Comparison of ENCODE assay signal across 2 cellular contexts in the genomic region with DNA sequence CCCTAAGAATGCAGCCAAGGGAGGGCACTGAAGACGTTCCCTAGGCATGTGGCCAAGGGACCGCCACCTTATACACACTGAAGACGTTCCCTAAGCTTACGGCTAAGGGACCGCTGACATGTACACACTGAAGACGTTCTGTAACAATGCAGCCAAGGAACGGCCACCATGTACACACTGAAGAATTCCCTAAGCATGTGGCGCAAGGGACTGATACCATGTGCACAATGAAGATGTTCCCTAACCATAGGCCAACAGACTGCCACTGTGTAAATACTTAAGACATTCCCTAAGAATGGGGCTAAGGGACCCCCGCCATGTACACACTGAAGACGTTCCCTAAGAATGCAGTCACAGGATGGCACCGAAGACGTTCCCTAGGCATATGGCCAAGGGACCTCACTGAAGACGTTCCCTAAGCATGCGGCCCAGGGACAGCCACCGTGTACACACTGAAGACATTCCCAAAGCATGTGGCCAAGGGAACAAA.
TF ChIP-seq lines count a peak whose summit lies in the region.

No MANE protein-coding gene starts in this region.

TF ChIP-seq in Ishikawa, 13 proteins besides CTCF, POLR2A, EP300 and RAD21:
- TF ChIP-seq CEBPB (IDR thresholded peaks at IDR 0.05) (no peak), ZBTB7A (IDR thresholded peaks at IDR 0.05; ENCODE audit: low read depth) (no peak), TCF12 (IDR thresholded peaks at IDR 0.05; ENCODE audit: low read depth) (0 out of 2 replicates have a peak, but pooled peaks have one; percentile 10), YY1 (IDR thresholded peaks at IDR 0.05; ENCODE audit: low read depth) (peak; percentile 73; the same call in 1 of the 2 replicates), NFIC (IDR thresholded peaks at IDR 0.05) (peak; percentile 91), CREB1 (IDR thresholded peaks at IDR 0.05; ENCODE audit: low read depth) (no peak), FOXM1 (IDR thresholded peaks at IDR 0.05; ENCODE audit: borderline replicate concordance, low read depth) (no peak)
- TF ChIP-seq, protein P1, sequence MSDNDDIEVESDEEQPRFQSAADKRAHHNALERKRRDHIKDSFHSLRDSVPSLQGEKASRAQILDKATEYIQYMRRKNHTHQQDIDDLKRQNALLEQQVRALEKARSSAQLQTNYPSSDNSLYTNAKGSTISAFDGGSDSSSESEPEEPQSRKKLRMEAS (IDR thresholded peaks at IDR 0.05), result peak; percentile 32; the same call in 1 of the 2 replicates
- TF ChIP-seq, protein P2, sequence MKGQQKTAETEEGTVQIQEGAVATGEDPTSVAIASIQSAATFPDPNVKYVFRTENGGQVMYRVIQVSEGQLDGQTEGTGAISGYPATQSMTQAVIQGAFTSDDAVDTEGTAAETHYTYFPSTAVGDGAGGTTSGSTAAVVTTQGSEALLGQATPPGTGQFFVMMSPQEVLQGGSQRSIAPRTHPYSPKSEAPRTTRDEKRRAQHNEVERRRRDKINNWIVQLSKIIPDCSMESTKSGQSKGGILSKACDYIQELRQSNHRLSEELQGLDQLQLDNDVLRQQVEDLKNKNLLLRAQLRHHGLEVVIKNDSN (IDR thresholded peaks at IDR 0.05), result no peak
- TF ChIP-seq, protein P3, sequence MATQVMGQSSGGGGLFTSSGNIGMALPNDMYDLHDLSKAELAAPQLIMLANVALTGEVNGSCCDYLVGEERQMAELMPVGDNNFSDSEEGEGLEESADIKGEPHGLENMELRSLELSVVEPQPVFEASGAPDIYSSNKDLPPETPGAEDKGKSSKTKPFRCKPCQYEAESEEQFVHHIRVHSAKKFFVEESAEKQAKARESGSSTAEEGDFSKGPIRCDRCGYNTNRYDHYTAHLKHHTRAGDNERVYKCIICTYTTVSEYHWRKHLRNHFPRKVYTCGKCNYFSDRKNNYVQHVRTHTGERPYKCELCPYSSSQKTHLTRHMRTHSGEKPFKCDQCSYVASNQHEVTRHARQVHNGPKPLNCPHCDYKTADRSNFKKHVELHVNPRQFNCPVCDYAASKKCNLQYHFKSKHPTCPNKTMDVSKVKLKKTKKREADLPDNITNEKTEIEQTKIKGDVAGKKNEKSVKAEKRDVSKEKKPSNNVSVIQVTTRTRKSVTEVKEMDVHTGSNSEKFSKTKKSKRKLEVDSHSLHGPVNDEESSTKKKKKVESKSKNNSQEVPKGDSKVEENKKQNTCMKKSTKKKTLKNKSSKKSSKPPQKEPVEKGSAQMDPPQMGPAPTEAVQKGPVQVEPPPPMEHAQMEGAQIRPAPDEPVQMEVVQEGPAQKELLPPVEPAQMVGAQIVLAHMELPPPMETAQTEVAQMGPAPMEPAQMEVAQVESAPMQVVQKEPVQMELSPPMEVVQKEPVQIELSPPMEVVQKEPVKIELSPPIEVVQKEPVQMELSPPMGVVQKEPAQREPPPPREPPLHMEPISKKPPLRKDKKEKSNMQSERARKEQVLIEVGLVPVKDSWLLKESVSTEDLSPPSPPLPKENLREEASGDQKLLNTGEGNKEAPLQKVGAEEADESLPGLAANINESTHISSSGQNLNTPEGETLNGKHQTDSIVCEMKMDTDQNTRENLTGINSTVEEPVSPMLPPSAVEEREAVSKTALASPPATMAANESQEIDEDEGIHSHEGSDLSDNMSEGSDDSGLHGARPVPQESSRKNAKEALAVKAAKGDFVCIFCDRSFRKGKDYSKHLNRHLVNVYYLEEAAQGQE (IDR thresholded peaks at IDR 0.05; ENCODE audit: low read depth), result no peak

TF ChIP-seq in K562, 482 proteins besides CTCF, POLR2A, EP300 and RAD21 (continues in another document):
- TF ChIP-seq HNRNPLL (IDR thresholded peaks at IDR 0.05; ENCODE audit: low read depth, low read length, poor library complexity, severe bottlenecking), result peak; percentile 29
- peak; percentile 38; the same call in 1 of the 2 replicates for TF ChIP-seq MTA3 (IDR thresholded peaks at IDR 0.05; ENCODE audit: borderline replicate concordance)
- no peak for TF ChIP-seq KLF16 (IDR thresholded peaks at IDR 0.05)
- TF ChIP-seq, protein P4, sequence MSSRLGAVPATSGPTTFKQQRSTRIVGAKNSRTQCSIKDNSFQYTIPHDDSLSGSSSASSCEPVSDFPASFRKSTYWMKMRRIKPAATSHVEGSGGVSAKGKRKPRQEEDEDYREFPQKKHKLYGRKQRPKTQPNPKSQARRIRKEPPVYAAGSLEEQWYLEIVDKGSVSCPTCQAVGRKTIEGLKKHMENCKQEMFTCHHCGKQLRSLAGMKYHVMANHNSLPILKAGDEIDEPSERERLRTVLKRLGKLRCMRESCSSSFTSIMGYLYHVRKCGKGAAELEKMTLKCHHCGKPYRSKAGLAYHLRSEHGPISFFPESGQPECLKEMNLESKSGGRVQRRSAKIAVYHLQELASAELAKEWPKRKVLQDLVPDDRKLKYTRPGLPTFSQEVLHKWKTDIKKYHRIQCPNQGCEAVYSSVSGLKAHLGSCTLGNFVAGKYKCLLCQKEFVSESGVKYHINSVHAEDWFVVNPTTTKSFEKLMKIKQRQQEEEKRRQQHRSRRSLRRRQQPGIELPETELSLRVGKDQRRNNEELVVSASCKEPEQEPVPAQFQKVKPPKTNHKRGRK (tag; IDR thresholded peaks at IDR 0.05), result no peak
- TF ChIP-seq, protein P5, sequence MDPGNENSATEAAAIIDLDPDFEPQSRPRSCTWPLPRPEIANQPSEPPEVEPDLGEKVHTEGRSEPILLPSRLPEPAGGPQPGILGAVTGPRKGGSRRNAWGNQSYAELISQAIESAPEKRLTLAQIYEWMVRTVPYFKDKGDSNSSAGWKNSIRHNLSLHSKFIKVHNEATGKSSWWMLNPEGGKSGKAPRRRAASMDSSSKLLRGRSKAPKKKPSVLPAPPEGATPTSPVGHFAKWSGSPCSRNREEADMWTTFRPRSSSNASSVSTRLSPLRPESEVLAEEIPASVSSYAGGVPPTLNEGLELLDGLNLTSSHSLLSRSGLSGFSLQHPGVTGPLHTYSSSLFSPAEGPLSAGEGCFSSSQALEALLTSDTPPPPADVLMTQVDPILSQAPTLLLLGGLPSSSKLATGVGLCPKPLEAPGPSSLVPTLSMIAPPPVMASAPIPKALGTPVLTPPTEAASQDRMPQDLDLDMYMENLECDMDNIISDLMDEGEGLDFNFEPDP (CRISPR knock-in tag; IDR thresholded peaks at IDR 0.05), result no peak
- peak in 1 of 2 experiments; percentile 99; a peak in 2 of 4 replicates for TF ChIP-seq KDM1A (IDR thresholded peaks at IDR 0.05)
- TF ChIP-seq SP1 (CRISPR knock-in tag; IDR thresholded peaks at IDR 0.05), result no peak; the same call in 1 of the 2 replicates
- peak; percentile 99 for TF ChIP-seq FOXM1 (IDR thresholded peaks at IDR 0.05; ENCODE audit: low read depth)
- no peak for TF ChIP-seq FOXM1 (CRISPR knock-in tag; IDR thresholded peaks at IDR 0.05; ENCODE audit: low read depth)
- TF ChIP-seq GABPB1 (CRISPR knock-in tag; IDR thresholded peaks at IDR 0.05), result no peak
- peak; percentile 22 for TF ChIP-seq MEIS2 (IDR thresholded peaks at IDR 0.05; ENCODE audit: partially characterized antibody)
- no peak for TF ChIP-seq ZNF717 (CRISPR knock-in tag; IDR thresholded peaks at IDR 0.05)
- 0 out of 2 replicates have a peak, but pooled peaks have one; percentile 27 for TF ChIP-seq ARID1B (IDR thresholded peaks at IDR 0.05)
- peak; percentile 80 for TF ChIP-seq NCOA6 (IDR thresholded peaks at IDR 0.05)
- TF ChIP-seq FOXA1 (IDR thresholded peaks at IDR 0.05; ENCODE audit: borderline replicate concordance), result peak; percentile 71; the same call in 1 of the 2 replicates
- TF ChIP-seq ZNF146 (CRISPR knock-in tag; IDR thresholded peaks at IDR 0.05; ENCODE audit: unreplicated experiment), result no peak
- TF ChIP-seq ZEB2 (IDR thresholded peaks at IDR 0.05), result 0 out of 2 replicates have a peak, but pooled peaks have one; percentile 31
- TF ChIP-seq TAF15 (IDR thresholded peaks at IDR 0.05; ENCODE audit: low read depth, low read length), result no peak
- TF ChIP-seq CREM (IDR thresholded peaks at IDR 0.05; ENCODE audit: low read depth), result peak; percentile 78
- TF ChIP-seq LARP7 (IDR thresholded peaks at IDR 0.05), result 0 out of 2 replicates have a peak, but pooled peaks have one; percentile 28
- peak; percentile 53; the same call in 1 of the 2 replicates for TF ChIP-seq MECOM (CRISPR knock-in tag; IDR thresholded peaks at IDR 0.05)
- TF ChIP-seq SAP30 (IDR thresholded peaks at IDR 0.05; ENCODE audit: borderline replicate concordance, insufficient read depth, low read depth, low read length, poor library complexity, severe bottlenecking), result no peak
- TF ChIP-seq, protein P3 (CRISPR knock-in tag; IDR thresholded peaks at IDR 0.05; ENCODE audit: low read depth), result no peak
- no peak for TF ChIP-seq ZNF41 (CRISPR knock-in tag; conservative IDR thresholded peaks at IDR 0.05)
- TF ChIP-seq, protein P6, sequence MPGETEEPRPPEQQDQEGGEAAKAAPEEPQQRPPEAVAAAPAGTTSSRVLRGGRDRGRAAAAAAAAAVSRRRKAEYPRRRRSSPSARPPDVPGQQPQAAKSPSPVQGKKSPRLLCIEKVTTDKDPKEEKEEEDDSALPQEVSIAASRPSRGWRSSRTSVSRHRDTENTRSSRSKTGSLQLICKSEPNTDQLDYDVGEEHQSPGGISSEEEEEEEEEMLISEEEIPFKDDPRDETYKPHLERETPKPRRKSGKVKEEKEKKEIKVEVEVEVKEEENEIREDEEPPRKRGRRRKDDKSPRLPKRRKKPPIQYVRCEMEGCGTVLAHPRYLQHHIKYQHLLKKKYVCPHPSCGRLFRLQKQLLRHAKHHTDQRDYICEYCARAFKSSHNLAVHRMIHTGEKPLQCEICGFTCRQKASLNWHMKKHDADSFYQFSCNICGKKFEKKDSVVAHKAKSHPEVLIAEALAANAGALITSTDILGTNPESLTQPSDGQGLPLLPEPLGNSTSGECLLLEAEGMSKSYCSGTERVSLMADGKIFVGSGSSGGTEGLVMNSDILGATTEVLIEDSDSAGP (CRISPR knock-in tag; IDR thresholded peaks at IDR 0.05), result 0 out of 2 replicates have a peak, but pooled peaks have one; percentile 37
- TF ChIP-seq, protein P7, sequence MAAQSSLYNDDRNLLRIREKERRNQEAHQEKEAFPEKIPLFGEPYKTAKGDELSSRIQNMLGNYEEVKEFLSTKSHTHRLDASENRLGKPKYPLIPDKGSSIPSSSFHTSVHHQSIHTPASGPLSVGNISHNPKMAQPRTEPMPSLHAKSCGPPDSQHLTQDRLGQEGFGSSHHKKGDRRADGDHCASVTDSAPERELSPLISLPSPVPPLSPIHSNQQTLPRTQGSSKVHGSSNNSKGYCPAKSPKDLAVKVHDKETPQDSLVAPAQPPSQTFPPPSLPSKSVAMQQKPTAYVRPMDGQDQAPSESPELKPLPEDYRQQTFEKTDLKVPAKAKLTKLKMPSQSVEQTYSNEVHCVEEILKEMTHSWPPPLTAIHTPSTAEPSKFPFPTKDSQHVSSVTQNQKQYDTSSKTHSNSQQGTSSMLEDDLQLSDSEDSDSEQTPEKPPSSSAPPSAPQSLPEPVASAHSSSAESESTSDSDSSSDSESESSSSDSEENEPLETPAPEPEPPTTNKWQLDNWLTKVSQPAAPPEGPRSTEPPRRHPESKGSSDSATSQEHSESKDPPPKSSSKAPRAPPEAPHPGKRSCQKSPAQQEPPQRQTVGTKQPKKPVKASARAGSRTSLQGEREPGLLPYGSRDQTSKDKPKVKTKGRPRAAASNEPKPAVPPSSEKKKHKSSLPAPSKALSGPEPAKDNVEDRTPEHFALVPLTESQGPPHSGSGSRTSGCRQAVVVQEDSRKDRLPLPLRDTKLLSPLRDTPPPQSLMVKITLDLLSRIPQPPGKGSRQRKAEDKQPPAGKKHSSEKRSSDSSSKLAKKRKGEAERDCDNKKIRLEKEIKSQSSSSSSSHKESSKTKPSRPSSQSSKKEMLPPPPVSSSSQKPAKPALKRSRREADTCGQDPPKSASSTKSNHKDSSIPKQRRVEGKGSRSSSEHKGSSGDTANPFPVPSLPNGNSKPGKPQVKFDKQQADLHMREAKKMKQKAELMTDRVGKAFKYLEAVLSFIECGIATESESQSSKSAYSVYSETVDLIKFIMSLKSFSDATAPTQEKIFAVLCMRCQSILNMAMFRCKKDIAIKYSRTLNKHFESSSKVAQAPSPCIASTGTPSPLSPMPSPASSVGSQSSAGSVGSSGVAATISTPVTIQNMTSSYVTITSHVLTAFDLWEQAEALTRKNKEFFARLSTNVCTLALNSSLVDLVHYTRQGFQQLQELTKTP (IDR thresholded peaks at IDR 0.05; ENCODE audit: low read depth in 1 of 2, partially characterized antibody in 2 of 2), result peak in 1 of 2 experiments; percentile 74
- peak in 1 of 3 experiments; percentile 40 for TF ChIP-seq YY1 (IDR thresholded peaks at IDR 0.05; ENCODE audit: borderline replicate concordance in 1 of 3, control insufficient read depth in 1 of 3, extremely low read depth in 1 of 3, insufficient read depth in 3 of 3, insufficient read length in 1 of 3, insufficient replicate concordance in 2 of 3, low read depth in 1 of 3, low read length in 2 of 3)
- TF ChIP-seq, protein P8, sequence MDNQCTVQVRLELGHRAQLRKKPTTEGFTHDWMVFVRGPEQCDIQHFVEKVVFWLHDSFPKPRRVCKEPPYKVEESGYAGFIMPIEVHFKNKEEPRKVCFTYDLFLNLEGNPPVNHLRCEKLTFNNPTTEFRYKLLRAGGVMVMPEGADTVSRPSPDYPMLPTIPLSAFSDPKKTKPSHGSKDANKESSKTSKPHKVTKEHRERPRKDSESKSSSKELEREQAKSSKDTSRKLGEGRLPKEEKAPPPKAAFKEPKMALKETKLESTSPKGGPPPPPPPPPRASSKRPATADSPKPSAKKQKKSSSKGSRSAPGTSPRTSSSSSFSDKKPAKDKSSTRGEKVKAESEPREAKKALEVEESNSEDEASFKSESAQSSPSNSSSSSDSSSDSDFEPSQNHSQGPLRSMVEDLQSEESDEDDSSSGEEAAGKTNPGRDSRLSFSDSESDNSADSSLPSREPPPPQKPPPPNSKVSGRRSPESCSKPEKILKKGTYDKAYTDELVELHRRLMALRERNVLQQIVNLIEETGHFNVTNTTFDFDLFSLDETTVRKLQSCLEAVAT (IDR thresholded peaks at IDR 0.05), result no peak
- TF ChIP-seq RB1 (IDR thresholded peaks at IDR 0.05; ENCODE audit: low read depth), result 0 out of 2 replicates have a peak, but pooled peaks have one; percentile 31
- TF ChIP-seq CEBPB (tag; IDR thresholded peaks at IDR 0.05), result peak; percentile 88
- no peak for TF ChIP-seq ZFX (CRISPR knock-in tag; IDR thresholded peaks at IDR 0.05)
- peak; percentile 78 for TF ChIP-seq CTBP1 (IDR thresholded peaks at IDR 0.05; ENCODE audit: borderline replicate concordance)
- no peak for TF ChIP-seq KHSRP (IDR thresholded peaks at IDR 0.05)
